Comparison of ENCODE assay signal across 2 cellular contexts in genomic region chr21:44862869-44863685, GRCh38.
TF ChIP-seq lines count a peak whose summit lies in the region.

No MANE protein-coding gene starts in this region.

TF ChIP-seq in WTC11, 78 proteins besides CTCF, POLR2A, EP300 and RAD21 (continues in another document):
- TF ChIP-seq NFYB (CRISPR knock-in tag; conservative IDR thresholded peaks at IDR 0.05; ENCODE audit: low read depth) (no peak), TEAD4 (CRISPR knock-in tag; IDR thresholded peaks at IDR 0.05) (no peak), KAT7 (CRISPR knock-in tag; IDR thresholded peaks at IDR 0.05; ENCODE audit: borderline replicate concordance) (no peak), E2F5 (CRISPR knock-in tag; IDR thresholded peaks at IDR 0.05) (no peak), MLX (CRISPR knock-in tag; IDR thresholded peaks at IDR 0.05) (no peak), FOXP4 (CRISPR knock-in tag; IDR thresholded peaks at IDR 0.05) (no peak), AFF4 (CRISPR knock-in tag; IDR thresholded peaks at IDR 0.05; ENCODE audit: borderline replicate concordance) (no peak), RELA (CRISPR knock-in tag; IDR thresholded peaks at IDR 0.05; ENCODE audit: borderline replicate concordance) (no peak), ZBTB21 (CRISPR knock-in tag; IDR thresholded peaks at IDR 0.05; ENCODE audit: borderline replicate concordance) (no peak), PRDM15 (CRISPR knock-in tag; IDR thresholded peaks at IDR 0.05) (no peak), CREM (CRISPR knock-in tag; IDR thresholded peaks at IDR 0.05) (no peak)

TF ChIP-seq in HepG2, 621 proteins besides CTCF, POLR2A, EP300 and RAD21:
- no peak for TF ChIP-seq ZNF326 (CRISPR knock-in tag; IDR thresholded peaks at IDR 0.05; ENCODE audit: borderline replicate concordance)
- TF ChIP-seq SYNCRIP (IDR thresholded peaks at IDR 0.05; ENCODE audit: insufficient read depth, low read depth, low read length) = no peak
- TF ChIP-seq ZNF841 (CRISPR knock-in tag; IDR thresholded peaks at IDR 0.05; ENCODE audit: borderline replicate concordance) = no peak
- TF ChIP-seq NFIB (CRISPR knock-in tag; IDR thresholded peaks at IDR 0.05; ENCODE audit: borderline replicate concordance) = no peak
- TF ChIP-seq TSC22D2 (CRISPR knock-in tag; IDR thresholded peaks at IDR 0.05; ENCODE audit: borderline replicate concordance) = no peak
- TF ChIP-seq ZBTB10 (CRISPR knock-in tag; IDR thresholded peaks at IDR 0.05; ENCODE audit: borderline replicate concordance) = no peak
- no peak for TF ChIP-seq ATF5 (CRISPR knock-in tag; IDR thresholded peaks at IDR 0.05; ENCODE audit: low read depth)
- no peak for TF ChIP-seq KLF12 (CRISPR knock-in tag; IDR thresholded peaks at IDR 0.05; ENCODE audit: borderline replicate concordance)
- TF ChIP-seq ZNF687 (CRISPR knock-in tag; IDR thresholded peaks at IDR 0.05) = peak; percentile 18; the same call in 1 of the 2 replicates
- TF ChIP-seq HOXA9 (CRISPR knock-in tag; IDR thresholded peaks at IDR 0.05; ENCODE audit: borderline replicate concordance) = no peak
- no peak for TF ChIP-seq CCDC6 (CRISPR knock-in tag; IDR thresholded peaks at IDR 0.05)
- peak; percentile 45; the same call in 1 of the 2 replicates for TF ChIP-seq ZBTB33 (CRISPR knock-in tag; IDR thresholded peaks at IDR 0.05)
- TF ChIP-seq ZNF432 (CRISPR knock-in tag; IDR thresholded peaks at IDR 0.05; ENCODE audit: borderline replicate concordance) = no peak
- no peak for TF ChIP-seq ZNF282 (IDR thresholded peaks at IDR 0.05; ENCODE audit: partially characterized antibody)
- TF ChIP-seq ZUFSP (CRISPR knock-in tag; IDR thresholded peaks at IDR 0.05; ENCODE audit: borderline replicate concordance) = no peak
- TF ChIP-seq TBL1XR1 (IDR thresholded peaks at IDR 0.05; ENCODE audit: borderline replicate concordance, low read length, partially characterized antibody) = no peak
- no peak for TF ChIP-seq ZNF446 (CRISPR knock-in tag; IDR thresholded peaks at IDR 0.05)
- TF ChIP-seq SPEN (CRISPR knock-in tag; IDR thresholded peaks at IDR 0.05; ENCODE audit: low read depth) = no peak
- TF ChIP-seq MYPOP (CRISPR knock-in tag; IDR thresholded peaks at IDR 0.05) = no peak
- TF ChIP-seq RBFOX2 (IDR thresholded peaks at IDR 0.05; ENCODE audit: low read depth, low read length) = 0 out of 2 replicates have a peak, but pooled peaks have one; percentile 32
- TF ChIP-seq MED8 (CRISPR knock-in tag; IDR thresholded peaks at IDR 0.05; ENCODE audit: insufficient replicate concordance) = no peak
- no peak for TF ChIP-seq ZKSCAN8 (CRISPR knock-in tag; IDR thresholded peaks at IDR 0.05; ENCODE audit: borderline replicate concordance)
- TF ChIP-seq ZNF616 (CRISPR knock-in tag; IDR thresholded peaks at IDR 0.05; ENCODE audit: low read depth) = no peak
- TF ChIP-seq SALL2 (CRISPR knock-in tag; IDR thresholded peaks at IDR 0.05) = no peak
- TF ChIP-seq FOXA3 (CRISPR knock-in tag; IDR thresholded peaks at IDR 0.05) = no peak
- TF ChIP-seq ZNF558 (CRISPR knock-in tag; IDR thresholded peaks at IDR 0.05; ENCODE audit: borderline replicate concordance) = no peak
- no peak for TF ChIP-seq ZNF883 (CRISPR knock-in tag; IDR thresholded peaks at IDR 0.05; ENCODE audit: not compliant biosample characterization)
- TF ChIP-seq LCORL (IDR thresholded peaks at IDR 0.05) = no peak
- TF ChIP-seq LCORL (CRISPR knock-in tag; IDR thresholded peaks at IDR 0.05) = no peak
- no peak for TF ChIP-seq ZNF605 (CRISPR knock-in tag; IDR thresholded peaks at IDR 0.05)
- no peak for TF ChIP-seq ZNF496 (CRISPR knock-in tag; IDR thresholded peaks at IDR 0.05; ENCODE audit: insufficient replicate concordance)
- no peak for TF ChIP-seq MNT (IDR thresholded peaks at IDR 0.05)
- peak; percentile 73 for TF ChIP-seq AGO2 (optimal IDR thresholded peaks at IDR 0.05; ENCODE audit: low read depth, low read length)
- peak; percentile 80 for TF ChIP-seq ZBTB38 (CRISPR knock-in tag; IDR thresholded peaks at IDR 0.05)
- TF ChIP-seq TARDBP (CRISPR knock-in tag; IDR thresholded peaks at IDR 0.05) = no peak
- TF ChIP-seq IKZF1 (IDR thresholded peaks at IDR 0.05) = no peak
- TF ChIP-seq JUNB (CRISPR knock-in tag; IDR thresholded peaks at IDR 0.05; ENCODE audit: borderline replicate concordance) = no peak
